ENCODE assay signal across 21 cellular contexts in genomic region chr10:87664276-87664687, GRCh38. TPM values are rescaled to one million over a fixed set of nuclear protein-coding genes. Genes with fewer than 3 reads are reported as not detected.
DNase-seq lines count a peak whose midpoint lies in the region; ATAC-seq, FAIRE-seq and TF ChIP-seq lines count a peak whose summit lies in the region.
"Had no signal": no experiment of that assay in that cellular context is flagged by ENCODE, and none has a peak within 500 bp of the region (broad histone marks: within the 10 kb centered on the region; RNA-seq: fewer than 3 reads in every experiment).

No MANE protein-coding gene starts in this region.

- in situ Hi-C loops in Caki2 (cut with HindIII; ENCODE audit: low pct_unique_long_range_greater_than_20kb, low sequenced_read_pairs) = no loop called here

- H3K36me3 Mint-ChIP-seq in HFFc6 (ENCODE audit: low read depth) = peaks cover 80% of the 10 kb centered on the region
- H3K36me3 Mint-ChIP-seq: CD4-positive, CD25-positive, alpha-beta regulatory T cell; CD8-positive, alpha-beta memory T cell; IgD-negative memory B cell had no signal

- peak overlapping the region; percentile 3; the same call in 1 of the 2 replicates for H3K27ac Mint-ChIP-seq in HFFc6
- H3K27ac Mint-ChIP-seq: CD4-positive, CD25-positive, alpha-beta regulatory T cell; CD8-positive, alpha-beta memory T cell; IgD-negative memory B cell had no signal

- TF ChIP-seq CTCF in HFFc6 (IDR thresholded peaks at IDR 0.05) = no peak

- peaks cover 1% of the 10 kb centered on the region for H3K27me3 Mint-ChIP-seq in HFFc6 (ENCODE audit: insufficient read depth)

- peak; percentile 30 for DNase-seq in Caki2 (ENCODE audit: low read depth)
- DNase-seq in HFFc6 = no peak
- peak; percentile 36 for DNase-seq in amniotic epithelial cell (ENCODE audit: low read depth)
- DNase-seq in left lobe of liver (ENCODE audit: low spot score) = no peak
- DNase-seq in NCI-H2196 treated with DMSO at 0.1 percent for 48 hours (lab: John Stamatoyannopoulos, UW; ENCODE audit: unreplicated experiment) = no peak
- DNase-seq in RCC 7860 (ENCODE audit: low spot score) = no peak
- DNase-seq in GF-D8 (lab: John Stamatoyannopoulos, UW) = no peak
- DNase-seq: ACHN; BE2C; C1 segment of cervical spinal cord; CD4-positive, CD25-positive, alpha-beta regulatory T cell; CD8-positive, alpha-beta memory T cell; COR-L47; GOT3; H7; KG1 had no signal

- peaks cover 55% of the 10 kb centered on the region for H3K4me1 Mint-ChIP-seq in HFFc6 (ENCODE audit: low read depth)

- H3K9me3 Mint-ChIP-seq in HFFc6 = no peaks in the 10 kb centered on the region

- peak; percentile 59 for ATAC-seq in left lobe of liver
- ATAC-seq: HCT116 had no signal

- no peak overlapping the region for H3K4me3 Mint-ChIP-seq in HFFc6
- H3K4me3 Mint-ChIP-seq: CD4-positive, CD25-positive, alpha-beta regulatory T cell; IgD-negative memory B cell had no signal

- FAIRE-seq in RCC 7860 (lab: Jason Lieb, UNC) = no peak
- FAIRE-seq: A204.1, D721Med, G401.6 had no signal

RNA-seq across cellular contexts. Expression of gene PAPSS2, which starts 4.6 kb away (rescaled TPM):
- 77.9 and 83.8 TPM in 2 replicates for total RNA-seq in Caki2 (2014; rRNA removed; shearing (Covaris generic); ENCODE audit: low replicate concordance)
- 100 to 1,000 TPM; 388 to 630 (median 429) TPM for total RNA-seq in HFFc6 (2021; fragmentation: NEBNext Ultra II Directional; extraction: Animal tissue kit (Norgen Biotek cat#: 25700))
- total RNA-seq in left lobe of liver = 120 TPM
- total RNA-seq: CD4-positive, CD25-positive, alpha-beta regulatory T cell had no signal

Comparison
In these comparisons a context has a peak if more than half of its experiments do, and no peak if none do; other contexts are left out.
1. DNase-seq: peak in Caki2 (single experiment) and amniotic epithelial cell (single experiment); none in HFFc6 (single experiment), left lobe of liver (single experiment), NCI-H2196 treated with DMSO at 0.1 percent for 48 hours (single experiment), RCC 7860 (single experiment) and GF-D8 (single experiment).